8 cellular contexts compared by ENCODE assay signal in genomic region chr5:98905857-98906688, GRCh38. TPM values are rescaled to one million over a fixed set of nuclear protein-coding genes. Genes with fewer than 3 reads are reported as not detected.
DNase-seq lines count a peak whose midpoint lies in the region; ATAC-seq and TF ChIP-seq lines count a peak whose summit lies in the region.

No MANE protein-coding gene starts in this region.

- H3K4me1 ChIP-seq in BE2C (peaks cover 8% of the 10 kb centered on the region; the same call in 1 of the 2 replicates), smooth muscle cell (ENCODE audit: low read depth) (no peaks in the 10 kb centered on the region)

- H3K4me3 ChIP-seq in BE2C (ENCODE audit: low read depth, low read length), result no peak overlapping the region
- H3K4me3 ChIP-seq in smooth muscle cell, result no peak overlapping the region

- in situ Hi-C loops in GM13977 (cut with MboI; ENCODE audit: low pct_unique_long_range_greater_than_20kb, low sequenced_read_pairs, unreplicated experiment), result no loop called here

- H3K4me3 Mint-ChIP-seq in IgD-negative memory B cell, result peak overlapping the region in 1 of 4 donors; percentile 18

- H3K36me3 ChIP-seq in BE2C, result peaks cover 41% of the 10 kb centered on the region
- H3K36me3 ChIP-seq in smooth muscle cell (ENCODE audit: low read depth), result peaks cover 23% of the 10 kb centered on the region

- peak overlapping the region in 2 of 3 donors; percentile 1 to 5 for H3K27ac Mint-ChIP-seq in IgD-negative memory B cell

- TF ChIP-seq CTCF in BE2C (IDR thresholded peaks at IDR 0.05; ENCODE audit: low read depth, low read length), result peak; percentile 65
- TF ChIP-seq CTCF in GM13977 (IDR thresholded peaks at IDR 0.05; ENCODE audit: extremely low read depth, insufficient read depth, missing control alignments), result peak; percentile 50
- TF ChIP-seq CTCF in smooth muscle cell (IDR thresholded peaks at IDR 0.05; ENCODE audit: borderline replicate concordance, insufficient read depth, poor library complexity, severe bottlenecking), result peak; percentile 80

- H3K9me3 Mint-ChIP-seq in IgD-negative memory B cell, result no peaks in the 10 kb centered on the region

- H3K9ac ChIP-seq in smooth muscle cell (ENCODE audit: low read depth), result no peak overlapping the region

- peaks cover 86% of the 10 kb centered on the region for H3K79me2 ChIP-seq in smooth muscle cell (ENCODE audit: low read depth)

- peaks cover 3% of the 10 kb centered on the region for H3K36me3 Mint-ChIP-seq in IgD-negative memory B cell

- DNase-seq in BE2C (no peak), GM13977 (ENCODE audit: low spot score) (peak; percentile 25), SW480 (ENCODE audit: low spot score) (peak; percentile 47), foreskin melanocyte (peak; percentile 34), smooth muscle cell (lab: John Stamatoyannopoulos, UW; ENCODE audit: unreplicated experiment) (no peak)
- DNase-seq in stimulated activated CD4-positive, alpha-beta T cell treated with anti-CD3 and anti-CD28 coated beads, Interleukin-12 subunit alpha, Interleukin-12 subunit beta, amount 100 ng/mL, for 4 hours, result no peak

- H3K27ac ChIP-seq in smooth muscle cell (ENCODE audit: low read depth), result no peak overlapping the region

- no peak for ATAC-seq in GM18520 (IDR thresholded peaks at IDR 0.05; ENCODE audit: unreplicated experiment)

- 93% methylated on average over 3 of the region's 3 CpGs for WGBS in smooth muscle cell (ENCODE audit: low lambda C conversion rate)

- H3K9me3 ChIP-seq in BE2C (no peaks in the 10 kb centered on the region), smooth muscle cell (replicated peaks; ENCODE audit: low read depth) (no peaks in the 10 kb centered on the region)

- H3K4me1 Mint-ChIP-seq in IgD-negative memory B cell, result peaks cover 34 to 37% (median 36%) of the 10 kb centered on the region in 3 donors

- no peak overlapping the region for H2AFZ ChIP-seq in smooth muscle cell (ENCODE audit: low read depth)

- H3K4me2 ChIP-seq in smooth muscle cell, result no peak overlapping the region

- H3F3A ChIP-seq in smooth muscle cell (ENCODE audit: low read depth), result no peaks in the 10 kb centered on the region

- peaks cover 70% of the 10 kb centered on the region for H4K20me1 ChIP-seq in smooth muscle cell (ENCODE audit: low read depth)

- H3K27me3 ChIP-seq in BE2C (no peaks in the 10 kb centered on the region), smooth muscle cell (ENCODE audit: low read depth) (no peaks in the 10 kb centered on the region)

- no peaks in the 10 kb centered on the region for H3K27me3 Mint-ChIP-seq in IgD-negative memory B cell

RNA-seq across cellular contexts. Expression of gene CHD1, which starts 22.7 kb away (rescaled TPM):
- polyA plus RNA-seq in BE2C (2012; ENCODE audit: insufficient read depth, insufficient read length, low read depth), result 20.3 TPM
- polyA plus RNA-seq in IgD-negative memory B cell (13.9 TPM), smooth muscle cell (12.0 and 14.0 TPM in 2 replicates)
- total RNA-seq in smooth muscle cell, result 51.5 and 66.3 TPM in 2 replicates

Comparison
In these comparisons a context has a peak if more than half of its experiments do, and no peak if none do; other contexts are left out.
1. DNase-seq: peak in GM13977 (single experiment), SW480 (single experiment) and foreskin melanocyte (single experiment); none in BE2C (single experiment), smooth muscle cell (single experiment) and stimulated activated CD4-positive, alpha-beta T cell treated with anti-CD3 and anti-CD28 coated beads, Interleukin-12 subunit alpha, Interleukin-12 subunit beta, amount 100 ng/mL, for 4 hours (single experiment).
2. Peak in every context shown above with its lines, with median percentiles within 50 percentile points of each other: CTCF ChIP-seq.